ENCODE assay signal across 1 cellular context in the genomic region with DNA sequence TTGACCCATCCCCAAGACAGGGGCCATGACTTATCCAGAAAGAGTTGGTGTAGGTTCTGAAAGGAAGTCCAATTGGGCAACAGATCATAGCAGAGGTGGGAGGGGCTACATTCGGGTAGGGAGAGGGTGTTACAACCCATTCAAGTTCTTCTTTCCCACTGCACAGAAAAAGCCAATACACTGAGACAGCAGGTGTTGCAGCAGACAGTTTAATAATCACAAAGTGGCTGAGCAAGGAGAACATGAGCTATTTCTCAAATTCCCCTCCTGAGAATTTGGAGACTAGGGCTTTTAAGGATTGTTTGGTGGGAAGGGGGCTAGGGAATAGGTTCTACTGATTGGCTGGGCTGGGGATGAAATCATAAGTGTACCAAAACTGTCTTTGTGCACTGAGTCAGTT.
TF ChIP-seq lines count a peak whose summit lies in the region.

No MANE protein-coding gene starts in this region.

TF ChIP-seq in HEK293, 187 proteins besides CTCF, POLR2A, EP300 and RAD21 (continued from another document):
- TF ChIP-seq, protein P1, sequence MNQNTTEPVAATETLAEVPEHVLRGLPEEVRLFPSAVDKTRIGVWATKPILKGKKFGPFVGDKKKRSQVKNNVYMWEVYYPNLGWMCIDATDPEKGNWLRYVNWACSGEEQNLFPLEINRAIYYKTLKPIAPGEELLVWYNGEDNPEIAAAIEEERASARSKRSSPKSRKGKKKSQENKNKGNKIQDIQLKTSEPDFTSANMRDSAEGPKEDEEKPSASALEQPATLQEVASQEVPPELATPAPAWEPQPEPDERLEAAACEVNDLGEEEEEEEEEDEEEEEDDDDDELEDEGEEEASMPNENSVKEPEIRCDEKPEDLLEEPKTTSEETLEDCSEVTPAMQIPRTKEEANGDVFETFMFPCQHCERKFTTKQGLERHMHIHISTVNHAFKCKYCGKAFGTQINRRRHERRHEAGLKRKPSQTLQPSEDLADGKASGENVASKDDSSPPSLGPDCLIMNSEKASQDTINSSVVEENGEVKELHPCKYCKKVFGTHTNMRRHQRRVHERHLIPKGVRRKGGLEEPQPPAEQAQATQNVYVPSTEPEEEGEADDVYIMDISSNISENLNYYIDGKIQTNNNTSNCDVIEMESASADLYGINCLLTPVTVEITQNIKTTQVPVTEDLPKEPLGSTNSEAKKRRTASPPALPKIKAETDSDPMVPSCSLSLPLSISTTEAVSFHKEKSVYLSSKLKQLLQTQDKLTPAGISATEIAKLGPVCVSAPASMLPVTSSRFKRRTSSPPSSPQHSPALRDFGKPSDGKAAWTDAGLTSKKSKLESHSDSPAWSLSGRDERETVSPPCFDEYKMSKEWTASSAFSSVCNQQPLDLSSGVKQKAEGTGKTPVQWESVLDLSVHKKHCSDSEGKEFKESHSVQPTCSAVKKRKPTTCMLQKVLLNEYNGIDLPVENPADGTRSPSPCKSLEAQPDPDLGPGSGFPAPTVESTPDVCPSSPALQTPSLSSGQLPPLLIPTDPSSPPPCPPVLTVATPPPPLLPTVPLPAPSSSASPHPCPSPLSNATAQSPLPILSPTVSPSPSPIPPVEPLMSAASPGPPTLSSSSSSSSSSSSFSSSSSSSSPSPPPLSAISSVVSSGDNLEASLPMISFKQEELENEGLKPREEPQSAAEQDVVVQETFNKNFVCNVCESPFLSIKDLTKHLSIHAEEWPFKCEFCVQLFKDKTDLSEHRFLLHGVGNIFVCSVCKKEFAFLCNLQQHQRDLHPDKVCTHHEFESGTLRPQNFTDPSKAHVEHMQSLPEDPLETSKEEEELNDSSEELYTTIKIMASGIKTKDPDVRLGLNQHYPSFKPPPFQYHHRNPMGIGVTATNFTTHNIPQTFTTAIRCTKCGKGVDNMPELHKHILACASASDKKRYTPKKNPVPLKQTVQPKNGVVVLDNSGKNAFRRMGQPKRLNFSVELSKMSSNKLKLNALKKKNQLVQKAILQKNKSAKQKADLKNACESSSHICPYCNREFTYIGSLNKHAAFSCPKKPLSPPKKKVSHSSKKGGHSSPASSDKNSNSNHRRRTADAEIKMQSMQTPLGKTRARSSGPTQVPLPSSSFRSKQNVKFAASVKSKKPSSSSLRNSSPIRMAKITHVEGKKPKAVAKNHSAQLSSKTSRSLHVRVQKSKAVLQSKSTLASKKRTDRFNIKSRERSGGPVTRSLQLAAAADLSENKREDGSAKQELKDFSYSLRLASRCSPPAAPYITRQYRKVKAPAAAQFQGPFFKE (tag by site-specific recombination; IDR thresholded peaks at IDR 0.05; ENCODE audit: borderline replicate concordance): no peak
